9 cellular contexts compared by ENCODE assay signal in the genomic region with DNA sequence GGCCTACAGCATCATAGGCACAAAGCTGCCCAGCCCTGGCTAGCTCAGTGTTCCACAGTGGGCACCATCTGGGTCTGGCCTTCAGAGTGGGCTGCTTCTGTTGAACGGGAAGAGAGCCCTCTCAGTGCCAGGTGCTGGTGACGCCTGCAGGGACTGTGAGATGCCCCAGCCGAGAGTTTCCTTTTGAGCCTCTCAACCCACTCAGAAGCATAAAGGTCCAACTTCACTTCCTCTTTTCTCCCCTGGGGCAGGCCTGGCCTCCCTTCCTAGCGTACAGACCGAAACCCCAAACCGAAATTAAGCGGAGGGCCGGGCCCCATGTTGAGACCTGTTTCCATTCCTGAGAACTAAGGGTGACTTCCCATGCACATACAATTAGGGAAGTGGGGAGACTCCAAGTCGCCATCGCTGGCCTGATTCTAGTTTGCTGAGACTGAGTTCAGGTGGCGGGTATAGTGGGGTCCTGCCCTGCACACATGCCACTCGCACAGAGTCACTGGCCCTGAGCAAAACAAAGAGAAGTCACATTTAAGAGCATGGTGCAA. TPM values are rescaled to one million over a fixed set of nuclear protein-coding genes. Genes with fewer than 3 reads are reported as not detected.
A peak's percentile ranks its signal among the peaks of the same experiment; 100 is the strongest.
DNase-seq lines count a peak whose midpoint lies in the region; ATAC-seq and TF ChIP-seq lines count a peak whose summit lies in the region.
"Had no signal": no experiment of that assay in that cellular context is flagged by ENCODE, and none has a peak within 500 bp of the region (broad histone marks: within the 10 kb centered on the region; RNA-seq: fewer than 3 reads in every experiment).

No MANE protein-coding gene starts in this region.

- H3K9me3 ChIP-seq in gastrocnemius medialis, result no peaks in the 10 kb centered on the region
- H3K9me3 ChIP-seq: psoas muscle had no signal

- POLR2A ChIA-PET in activated naive CD8-positive, alpha-beta T cell treated with anti-CD3 and anti-CD28 coated beads, Interleukin-2, amount 10 ng/mL, durations not matched to agents 7 days and 5 days (lab: Charles Lee), result interaction anchor here (0.6 to 3.5 kb wide), 6 partner anchors 17 to 57 kb away, joined by 3 to 31 read pairs (median 4); partner anchors contain the start of genes HSH2D and TPM4

- H3K27ac Mint-ChIP-seq in activated naive CD8-positive, alpha-beta T cell treated with anti-CD3 and anti-CD28 coated beads, Interleukin-2, amount 10 ng/mL, durations not matched to agents 7 days and 5 days, result peak overlapping the region; percentile 91

- peaks cover 27% of the 10 kb centered on the region for H3K36me3 Mint-ChIP-seq in activated naive CD8-positive, alpha-beta T cell treated with anti-CD3 and anti-CD28 coated beads, Interleukin-2, amount 10 ng/mL, durations not matched to agents 7 days and 5 days

- no peak for TF ChIP-seq POLR2A in gastrocnemius medialis (IDR thresholded peaks at IDR 0.05)

- H3K4me3 ChIP-seq in GM12875 (ENCODE audit: low read depth, low read length) (peak overlapping the region; percentile 32), HL-60 (replicated peaks; ENCODE audit: insufficient read depth, low read length) (no peak overlapping the region), gastrocnemius medialis (no peak overlapping the region)
- H3K4me3 ChIP-seq: psoas muscle had no signal

- peak overlapping the region; percentile 62 for H3K4me3 Mint-ChIP-seq in activated naive CD8-positive, alpha-beta T cell treated with anti-CD3 and anti-CD28 coated beads, Interleukin-2, amount 10 ng/mL, durations not matched to agents 7 days and 5 days

- peaks cover 0 to 55% of the 10 kb centered on the region in 2 donors for H3K36me3 ChIP-seq in gastrocnemius medialis

- in situ Hi-C loops in gastrocnemius medialis (cut with MboI; ENCODE audit: low sequenced_read_pairs in 4 of 4), result loop anchor here in 1 of 4 donors (10.0 kb wide), 1 partner anchor 76 kb away; the partner anchor contains the start of gene AP1M1

- H3K27me3 Mint-ChIP-seq in activated naive CD8-positive, alpha-beta T cell treated with anti-CD3 and anti-CD28 coated beads, Interleukin-2, amount 10 ng/mL, durations not matched to agents 7 days and 5 days, result no peaks in the 10 kb centered on the region

- intact Hi-C loops in gastrocnemius medialis (cut with DNase I; ENCODE audit: low total_unique reads), result no loop called here

- ATAC-seq in GM21390 (IDR thresholded peaks at IDR 0.05; ENCODE audit: unreplicated experiment) (peak; percentile 79), gastrocnemius medialis (no peak)
- ATAC-seq in activated naive CD8-positive, alpha-beta T cell treated with anti-CD3 and anti-CD28 coated beads, Interleukin-2, amount 10 ng/mL, durations not matched to agents 7 days and 5 days (ENCODE audit: low read depth), result peak; percentile 46
- ATAC-seq: psoas muscle had no signal

- H3K4me1 Mint-ChIP-seq in activated naive CD8-positive, alpha-beta T cell treated with anti-CD3 and anti-CD28 coated beads, Interleukin-2, amount 10 ng/mL, durations not matched to agents 7 days and 5 days, result peaks cover 51% of the 10 kb centered on the region

- H3K4me1 ChIP-seq in gastrocnemius medialis, result peaks cover 0 to 4% of the 10 kb centered on the region in 2 donors

- TF ChIP-seq CTCF in GM12875 (IDR thresholded peaks at IDR 0.05; ENCODE audit: borderline replicate concordance, insufficient read depth, low read depth, low read length) (no peak), HL-60 (IDR thresholded peaks at IDR 0.05; ENCODE audit: insufficient read depth, low read length) (no peak), gastrocnemius medialis (IDR thresholded peaks at IDR 0.05 in 4 of 5, conservative IDR thresholded peaks at IDR 0.05 in 1 of 5) (no peak)

- no peaks in the 10 kb centered on the region for H3K9me3 Mint-ChIP-seq in activated naive CD8-positive, alpha-beta T cell treated with anti-CD3 and anti-CD28 coated beads, Interleukin-2, amount 10 ng/mL, durations not matched to agents 7 days and 5 days

- DNase-seq in HL-60 (ENCODE audit: low read depth in 1 of 2, low spot score in 1 of 2) (peak; percentile 65 to 95), gastrocnemius medialis (no peak), DMS153 treated with DMSO at 0.1 percent for 48 hours (lab: John Stamatoyannopoulos, UW; ENCODE audit: unreplicated experiment) (no peak), HT-29 (ENCODE audit: low spot score) (no peak)
- peak; percentile 46 for DNase-seq in activated naive CD8-positive, alpha-beta T cell treated with anti-CD3 and anti-CD28 coated beads, Interleukin-2, amount 10 ng/mL, durations not matched to agents 7 days and 5 days
- DNase-seq in stimulated activated CD4-positive, alpha-beta T cell treated with anti-CD3 and anti-CD28 coated beads, Interleukin-4, amount 100 ng/mL, for 48 hours (ENCODE audit: low read depth in 2 of 2), result peak; percentile 42 to 59

- H3K27me3 ChIP-seq in HL-60 (ENCODE audit: insufficient read depth, poor library complexity, severe bottlenecking) (no peaks in the 10 kb centered on the region), gastrocnemius medialis (no peaks in the 10 kb centered on the region)

- peak overlapping the region; percentile 81 for H3K27ac ChIP-seq in HL-60 (replicated peaks)
- no peak overlapping the region for H3K27ac ChIP-seq in gastrocnemius medialis
- H3K27ac ChIP-seq: psoas muscle had no signal

RNA-seq across cellular contexts. Expression of gene RAB8A, which starts 6.9 kb away (rescaled TPM):
- total RNA-seq in activated naive CD8-positive, alpha-beta T cell treated with anti-CD3 and anti-CD28 coated beads, Interleukin-2, amount 10 ng/mL, durations not matched to agents 7 days and 5 days, result 100 to 1,000 TPM; 133 to 153 TPM
- total RNA-seq in gastrocnemius medialis, result 10 to 100 TPM in 1 of 4 donors, 1 to 10 TPM in 3; 8.3 to 12.1 (median 9.2) TPM
- 37.4 and 45.9 TPM in 2 replicates for total RNA-seq in HT-29 (2014; rRNA removed; shearing (Covaris generic))

RNA-seq across cellular contexts. Expression of gene HSH2D, which starts 24.9 kb away (rescaled TPM):
- total RNA-seq in activated naive CD8-positive, alpha-beta T cell treated with anti-CD3 and anti-CD28 coated beads, Interleukin-2, amount 10 ng/mL, durations not matched to agents 7 days and 5 days, result 10 to 100 TPM; 72.5 to 80.6 TPM
- not detected for total RNA-seq in gastrocnemius medialis
- total RNA-seq in HT-29 (2014; rRNA removed; shearing (Covaris generic)), result 5.8 and 9.2 TPM in 2 replicates

RNA-seq across cellular contexts. Expression of gene TPM4, which starts 42.3 kb away (rescaled TPM):
- 100 to 1,000 TPM; 278 to 282 TPM for total RNA-seq in activated naive CD8-positive, alpha-beta T cell treated with anti-CD3 and anti-CD28 coated beads, Interleukin-2, amount 10 ng/mL, durations not matched to agents 7 days and 5 days
- 10 to 100 TPM; 21.8 to 62.8 (median 44.1) TPM for total RNA-seq in gastrocnemius medialis
- 160 and 166 TPM in 2 replicates for total RNA-seq in HT-29 (2014; rRNA removed; shearing (Covaris generic))

RNA-seq across cellular contexts. Expression of gene CIB3, which starts 54.8 kb away (rescaled TPM):
- total RNA-seq in activated naive CD8-positive, alpha-beta T cell treated with anti-CD3 and anti-CD28 coated beads, Interleukin-2, amount 10 ng/mL, durations not matched to agents 7 days and 5 days, result not detected
- not detected for total RNA-seq in gastrocnemius medialis
- total RNA-seq in HT-29 (2014; rRNA removed; shearing (Covaris generic)), result not detected in 2 replicates
- total RNA-seq: psoas muscle had no signal

Comparison
In these comparisons a context has a peak if more than half of its experiments do, and no peak if none do; other contexts are left out.
1. ATAC-seq: peak in GM21390 (single experiment) and activated naive CD8-positive, alpha-beta T cell treated with anti-CD3 and anti-CD28 coated beads, Interleukin-2, amount 10 ng/mL, durations not matched to agents 7 days and 5 days (single experiment); none in gastrocnemius medialis (0 of 2).
2. DNase-seq: peak in HL-60 (2 of 2), activated naive CD8-positive, alpha-beta T cell treated with anti-CD3 and anti-CD28 coated beads, Interleukin-2, amount 10 ng/mL, durations not matched to agents 7 days and 5 days (single experiment) and stimulated activated CD4-positive, alpha-beta T cell treated with anti-CD3 and anti-CD28 coated beads, Interleukin-4, amount 100 ng/mL, for 48 hours (2 of 2); none in gastrocnemius medialis (0 of 2), DMS153 treated with DMSO at 0.1 percent for 48 hours (single experiment) and HT-29 (single experiment).